Comparison of ENCODE assay signal across 11 cellular contexts in the genomic region with DNA sequence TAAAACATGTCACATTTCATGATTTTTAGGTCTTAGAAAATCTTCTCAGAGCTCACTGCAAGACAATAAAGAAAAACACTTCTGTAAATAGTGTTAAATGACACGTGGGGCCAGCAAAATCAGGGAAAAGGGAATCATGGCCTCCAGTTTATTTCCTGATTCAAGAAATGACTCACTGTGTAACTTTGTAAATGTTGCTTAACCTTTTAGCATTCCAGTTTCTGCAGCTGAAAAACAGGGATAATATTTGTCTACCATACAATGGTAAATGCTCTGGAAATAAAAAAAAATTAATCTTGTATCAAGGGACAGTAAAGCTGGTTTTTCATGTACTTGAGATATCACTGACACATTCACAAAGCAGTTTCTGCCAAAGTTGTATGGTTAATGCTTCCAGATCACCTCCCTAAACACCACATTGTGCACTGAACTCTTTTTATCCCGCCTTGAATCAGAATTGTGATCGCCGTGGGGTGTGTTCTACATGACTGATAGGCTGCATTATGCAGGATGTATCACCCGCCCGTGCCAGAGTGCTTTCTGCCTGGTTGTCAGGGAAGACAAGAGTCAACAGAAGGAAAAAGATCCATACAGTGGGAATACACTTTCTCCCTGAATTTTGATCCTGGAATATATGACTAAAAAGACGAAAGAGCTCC.
DNase-seq lines count a peak whose midpoint lies in the region; ATAC-seq and TF ChIP-seq lines count a peak whose summit lies in the region.
"Had no signal": no experiment of that assay in that cellular context is flagged by ENCODE, and none has a peak within 500 bp of the region (broad histone marks: within the 10 kb centered on the region; RNA-seq: fewer than 3 reads in every experiment).

No MANE protein-coding gene starts in this region.

- H3K36me3 ChIP-seq in esophagus squamous epithelium (no peaks in the 10 kb centered on the region), osteoblast (ENCODE audit: insufficient read depth, low read length) (no peaks in the 10 kb centered on the region), esophagus muscularis mucosa (no peaks in the 10 kb centered on the region)
- H3K36me3 ChIP-seq: lower lobe of right lung had no signal

- no peak for TF ChIP-seq CTCF in esophagus squamous epithelium (IDR thresholded peaks at IDR 0.05)
- no peak for TF ChIP-seq CTCF in osteoblast (IDR thresholded peaks at IDR 0.05; ENCODE audit: extremely low read depth, low read depth, low read length)
- no peak for TF ChIP-seq CTCF in esophagus muscularis mucosa (IDR thresholded peaks at IDR 0.05)

- H3K79me2 ChIP-seq in osteoblast (ENCODE audit: insufficient read depth, low read length) = no peaks in the 10 kb centered on the region

- H3K27ac ChIP-seq in esophagus squamous epithelium (peak overlapping the region; percentile 65 to 86 (median 82)), osteoblast (ENCODE audit: low read depth, low read length) (peak overlapping the region; percentile 71), esophagus muscularis mucosa (replicated peaks in 1 of 4) (no peak overlapping the region)
- H3K27ac ChIP-seq: lower lobe of right lung had no signal

- 34 to 56% methylated on average over 7 of the region's 7 CpGs for WGBS in esophagus squamous epithelium, 2 donors
- 76% methylated on average over 7 of the region's 7 CpGs for WGBS in esophagus muscularis mucosa

- H3K4me2 ChIP-seq in osteoblast (ENCODE audit: insufficient read depth, low read length) = peak overlapping the region; percentile 50

- H3K9me3 ChIP-seq in esophagus squamous epithelium (no peaks in the 10 kb centered on the region), osteoblast (ENCODE audit: low read depth, low read length) (no peaks in the 10 kb centered on the region), esophagus muscularis mucosa (no peaks in the 10 kb centered on the region)
- H3K9me3 ChIP-seq: lower lobe of right lung had no signal

- H2AFZ ChIP-seq in osteoblast (ENCODE audit: low read length) = peak overlapping the region; percentile 40

- peak; percentile 74 for DNase-seq in DMS53 treated with DMSO at 0.1 percent for 48 hours (lab: John Stamatoyannopoulos, UW; ENCODE audit: unreplicated experiment)
- DNase-seq in NCI-H774 (lab: John Stamatoyannopoulos, UW) = peak; percentile 27
- DNase-seq in esophagus squamous epithelium (lab: John Stamatoyannopoulos, UW) = no peak
- peak; percentile 62 for DNase-seq in osteoblast (ENCODE audit: insufficient read length, low spot score, missing footprints)
- DNase-seq in esophagus muscularis mucosa (ENCODE audit: extremely low spot score) = no peak
- DNase-seq in DMS 273 treated with DMSO at 0.1 percent for 48 hours (lab: John Stamatoyannopoulos, UW) = no peak
- DNase-seq: lower lobe of right lung; NCI-H446 treated with DMSO at 0.1 percent for 48 hours; stimulated activated CD4-positive, alpha-beta T cell treated with anti-CD3 and anti-CD28 coated beads, Interleukin-4, amount 100 ng/mL, for 24 hours had no signal

- TF ChIP-seq POLR2A in esophagus squamous epithelium (IDR thresholded peaks at IDR 0.05) (no peak), esophagus muscularis mucosa (IDR thresholded peaks at IDR 0.05; ENCODE audit: low read depth) (no peak)

- H3K27me3 ChIP-seq in esophagus squamous epithelium (no peaks in the 10 kb centered on the region), osteoblast (ENCODE audit: insufficient read depth, low read length) (no peaks in the 10 kb centered on the region), esophagus muscularis mucosa (no peaks in the 10 kb centered on the region)

- H3K4me1 ChIP-seq in esophagus squamous epithelium = peaks cover 0 to 80% (median 4%) of the 10 kb centered on the region in 3 donors
- peaks cover 27% of the 10 kb centered on the region for H3K4me1 ChIP-seq in osteoblast (ENCODE audit: insufficient read depth, low read length)
- no peaks in the 10 kb centered on the region for H3K4me1 ChIP-seq in esophagus muscularis mucosa
- H3K4me1 ChIP-seq: lower lobe of right lung had no signal

- intact Hi-C loops in esophagus squamous epithelium (cut with DNase I) = no loop called here
- intact Hi-C loops in esophagus muscularis mucosa (cut with DNase I) = no loop called here

- no peak for TF ChIP-seq EP300 in esophagus muscularis mucosa (IDR thresholded peaks at IDR 0.05)

- ATAC-seq in GM21786 (IDR thresholded peaks at IDR 0.05; ENCODE audit: unreplicated experiment) = no peak
- ATAC-seq in HG03520 (IDR thresholded peaks at IDR 0.05; ENCODE audit: unreplicated experiment) = no peak

- H3K4me3 ChIP-seq in esophagus squamous epithelium = no peak overlapping the region
- H3K4me3 ChIP-seq in osteoblast (ENCODE audit: insufficient read depth, low read length) = peak overlapping the region; percentile 0
- H3K4me3 ChIP-seq in esophagus muscularis mucosa = no peak overlapping the region
- H3K4me3 ChIP-seq: lower lobe of right lung had no signal

- no peaks in the 10 kb centered on the region for H4K20me1 ChIP-seq in osteoblast (ENCODE audit: insufficient read depth, low read length)

Comparison
In these comparisons a context has a peak if more than half of its experiments do, and no peak if none do; other contexts are left out.
1. DNase-seq: peak in DMS53 treated with DMSO at 0.1 percent for 48 hours (single experiment), NCI-H774 (single experiment) and osteoblast (single experiment); none in esophagus squamous epithelium (single experiment), esophagus muscularis mucosa (single experiment) and DMS 273 treated with DMSO at 0.1 percent for 48 hours (single experiment).
2. H3K27ac ChIP-seq: peak in esophagus squamous epithelium (4 of 4) and osteoblast (single experiment); none in esophagus muscularis mucosa (0 of 4).